In the genomic region with DNA sequence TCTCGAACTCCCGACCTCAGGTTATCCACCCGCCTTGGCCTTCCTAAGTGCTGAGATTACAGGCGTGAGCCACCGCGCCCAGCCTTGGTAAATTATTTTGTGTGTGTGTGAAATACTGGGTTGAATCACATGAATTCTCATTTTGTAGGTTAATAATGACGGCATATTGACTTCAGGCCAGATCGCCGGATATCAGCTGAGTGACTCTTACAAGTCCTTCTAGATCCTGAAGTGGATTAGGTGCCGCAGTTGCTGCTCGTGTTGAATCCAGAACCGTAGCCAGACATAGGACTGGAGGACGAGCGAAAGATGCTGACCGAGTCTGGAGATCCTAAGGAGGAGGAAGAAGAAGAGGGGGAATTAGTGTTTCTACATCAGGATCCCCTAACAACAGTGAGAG, we compare ENCODE assay signal across 1 cellular context.
TF ChIP-seq lines count a peak whose summit lies in the region.

No MANE protein-coding gene starts in this region.

TF ChIP-seq in H1, 55 proteins besides CTCF, POLR2A, EP300 and RAD21:
- TF ChIP-seq TAF1 (IDR thresholded peaks at IDR 0.05; ENCODE audit: low read depth, low read length) = no peak
